In genomic region chr22:46620588-46621242, GRCh38 we compare ENCODE assay signal across 11 cellular contexts.
"Had no signal": no experiment of that assay in that cellular context is flagged by ENCODE, and none has a peak within 500 bp of the region (broad histone marks: within the 10 kb centered on the region; RNA-seq: fewer than 3 reads in every experiment).

No MANE protein-coding gene starts in this region.

- H3K36me3 Mint-ChIP-seq: activated naive CD8-positive, alpha-beta T cell; natural killer cell had no signal

- H3K27me3 Mint-ChIP-seq: activated naive CD8-positive, alpha-beta T cell had no signal

- H3K4me3 ChIP-seq: skin epidermis had no signal

- H3K4me3 Mint-ChIP-seq: activated naive CD8-positive, alpha-beta T cell; natural killer cell had no signal

- ATAC-seq: natural killer cell had no signal

- DNase-seq: activated CD4-positive, alpha-beta T cell treated with anti-CD3 and anti-CD28 coated beads, Interleukin-2, amount 50 U/mL, for 48 hours; activated gamma-delta T cell; activated T-cell treated with anti-CD3 and anti-CD28 coated beads, Interleukin-2, amount 50 U/mL, for 48 hours; effector CD4-positive, alpha-beta T cell; natural killer cell; SIG-M5; stimulated activated CD4-positive, alpha-beta T cell treated with anti-CD3 and anti-CD28 coated beads, Interleukin-4, amount 100 ng/mL, for 4 hours; T-helper 2 cell; trophoblast cell had no signal

- H3K9me3 Mint-ChIP-seq: natural killer cell had no signal

- H3K27ac Mint-ChIP-seq: activated naive CD8-positive, alpha-beta T cell; natural killer cell had no signal
